ENCODE assay signal across 8 cellular contexts in genomic region chr6:132483779-132484679, GRCh38. TPM values are rescaled to one million over a fixed set of nuclear protein-coding genes. Genes with fewer than 3 reads are reported as not detected.
DNase-seq lines count a peak whose midpoint lies in the region; ATAC-seq and TF ChIP-seq lines count a peak whose summit lies in the region.

No MANE protein-coding gene starts in this region.

- no peak overlapping the region for H3K4me3 ChIP-seq in fibroblast of pulmonary artery (replicated peaks; ENCODE audit: low read depth, low read length)

- POLR2A ChIA-PET in activated CD8-positive, alpha-beta T cell treated with anti-CD3 and anti-CD28 coated beads, Interleukin-2, amount 10 ng/mL, durations not matched to agents 7 days and 5 days (lab: Charles Lee): no interaction called here

- H3K27me3 Mint-ChIP-seq in activated CD8-positive, alpha-beta T cell treated with anti-CD3 and anti-CD28 coated beads, Interleukin-2, amount 10 ng/mL, durations not matched to agents 7 days and 5 days (ENCODE audit: low read depth): no peaks in the 10 kb centered on the region

- peak; percentile 52 for ATAC-seq in GM19328 (IDR thresholded peaks at IDR 0.05; ENCODE audit: unreplicated experiment)
- peak; percentile 75 for ATAC-seq in HG03378 (IDR thresholded peaks at IDR 0.05; ENCODE audit: unreplicated experiment)
- ATAC-seq in activated CD8-positive, alpha-beta T cell treated with anti-CD3 and anti-CD28 coated beads, Interleukin-2, amount 10 ng/mL, durations not matched to agents 7 days and 5 days: peak; percentile 73
- peak; percentile 46 for ATAC-seq in omental fat pad (ENCODE audit: low FRiP score)

- CTCF ChIA-PET in activated CD8-positive, alpha-beta T cell treated with anti-CD3 and anti-CD28 coated beads, Interleukin-2, amount 10 ng/mL, durations not matched to agents 7 days and 5 days (lab: Charles Lee): interaction anchor here (0.7 to 10.1 kb wide), 29 partner anchors 8 to 319 kb away, joined by 3 to 195 read pairs (median 4); partner anchors contain the start of gene STX7

- H3K4me1 Mint-ChIP-seq in activated CD8-positive, alpha-beta T cell treated with anti-CD3 and anti-CD28 coated beads, Interleukin-2, amount 10 ng/mL, durations not matched to agents 7 days and 5 days (ENCODE audit: low read depth): peaks cover 3% of the 10 kb centered on the region

- DNase-seq in DMS 273 treated with DMSO at 0.1 percent for 48 hours (lab: John Stamatoyannopoulos, UW) (peak; percentile 32), NCI-H460 (ENCODE audit: extremely low read depth, low read depth) (peak; percentile 61), fibroblast of pulmonary artery (ENCODE audit: low read depth) (peak; percentile 84), omental fat pad (ENCODE audit: low spot score) (no peak), ecto neural progenitor cell (ENCODE audit: low spot score) (no peak)
- peak; percentile 69 for DNase-seq in activated CD8-positive, alpha-beta T cell treated with anti-CD3 and anti-CD28 coated beads, Interleukin-2, amount 10 ng/mL, durations not matched to agents 7 days and 5 days

- H3K36me3 Mint-ChIP-seq in activated CD8-positive, alpha-beta T cell treated with anti-CD3 and anti-CD28 coated beads, Interleukin-2, amount 10 ng/mL, durations not matched to agents 7 days and 5 days (ENCODE audit: low read depth): no peaks in the 10 kb centered on the region

- peak; percentile 61 for TF ChIP-seq CTCF in fibroblast of pulmonary artery (IDR thresholded peaks at IDR 0.05; ENCODE audit: low read length, missing control alignments)
- peak in 1 of 3 donors; percentile 31 for TF ChIP-seq CTCF in omental fat pad (IDR thresholded peaks at IDR 0.05)

- H3K27ac Mint-ChIP-seq in activated CD8-positive, alpha-beta T cell treated with anti-CD3 and anti-CD28 coated beads, Interleukin-2, amount 10 ng/mL, durations not matched to agents 7 days and 5 days: no peak overlapping the region

- no peaks in the 10 kb centered on the region for H3K9me3 Mint-ChIP-seq in activated CD8-positive, alpha-beta T cell treated with anti-CD3 and anti-CD28 coated beads, Interleukin-2, amount 10 ng/mL, durations not matched to agents 7 days and 5 days (ENCODE audit: insufficient read depth)

- H3K4me3 Mint-ChIP-seq in activated CD8-positive, alpha-beta T cell treated with anti-CD3 and anti-CD28 coated beads, Interleukin-2, amount 10 ng/mL, durations not matched to agents 7 days and 5 days: no peak overlapping the region

RNA-seq across cellular contexts. Expression of gene STX7, which starts 28.9 kb away (rescaled TPM):
- 8.2 and 10.0 TPM in 2 replicates for total RNA-seq in NCI-H460 (2014; rRNA removed; shearing (Covaris generic))
- polyA plus RNA-seq in NCI-H460 (2014; cell fraction: nucleus; rRNA removed): 5.1 and 10.4 TPM in 2 replicates
- total RNA-seq in activated CD8-positive, alpha-beta T cell treated with anti-CD3 and anti-CD28 coated beads, Interleukin-2, amount 10 ng/mL, durations not matched to agents 7 days and 5 days: 10 to 100 TPM; 16.0 to 16.4 TPM
- 10 to 100 TPM; 36.1 to 78.3 (median 48.2) TPM for total RNA-seq in omental fat pad

RNA-seq across cellular contexts. Expression of gene TAAR9, which starts 54.0 kb away (rescaled TPM):
- not detected in 2 replicates for total RNA-seq in NCI-H460 (2014; rRNA removed; shearing (Covaris generic))
- polyA plus RNA-seq in NCI-H460 (2014; cell fraction: nucleus; rRNA removed): not detected in 2 replicates
- not detected for total RNA-seq in activated CD8-positive, alpha-beta T cell treated with anti-CD3 and anti-CD28 coated beads, Interleukin-2, amount 10 ng/mL, durations not matched to agents 7 days and 5 days
- total RNA-seq in omental fat pad: not detected

Comparison
In these comparisons a context has a peak if more than half of its experiments do, and no peak if none do; other contexts are left out.
1. DNase-seq: peak in DMS 273 treated with DMSO at 0.1 percent for 48 hours (single experiment), NCI-H460 (single experiment), activated CD8-positive, alpha-beta T cell treated with anti-CD3 and anti-CD28 coated beads, Interleukin-2, amount 10 ng/mL, durations not matched to agents 7 days and 5 days (single experiment) and fibroblast of pulmonary artery (single experiment); none in omental fat pad (single experiment) and ecto neural progenitor cell (single experiment).
2. Peak in every context shown above with its lines, with median percentiles within 50 percentile points of each other: ATAC-seq.